Comparison of ENCODE assay signal across 22 cellular contexts in genomic region chr17:74670329-74670728, GRCh38. TPM values are rescaled to one million over a fixed set of nuclear protein-coding genes. Genes with fewer than 3 reads are reported as not detected.
"Had no signal": no experiment of that assay in that cellular context is flagged by ENCODE, and none has a peak within 500 bp of the region (broad histone marks: within the 10 kb centered on the region; RNA-seq: fewer than 3 reads in every experiment).

No MANE protein-coding gene starts in this region.

- H3K27ac ChIP-seq: ascending aorta, body of pancreas had no signal

- DNase-seq: activated CD4-positive, alpha-beta T cell treated with anti-CD3 and anti-CD28 coated beads for 4 hours; activated CD8-positive, alpha-beta memory T cell treated with anti-CD3 and anti-CD28 coated beads, Interleukin-2, amount 50 U/mL, for 4 hours; activated CD8-positive, alpha-beta T cell treated with anti-CD3 and anti-CD28 coated beads for 36 hours; activated naive CD4-positive, alpha-beta T cell treated with Interleukin-2 at 50 U/mL for 16 hours; activated naive CD8-positive, alpha-beta T cell treated with anti-CD3 and anti-CD28 coated beads, Interleukin-2, amount 50 U/mL, for 24 hours; activated T-cell treated with anti-CD3 and anti-CD28 coated beads, Interleukin-2, amount 50 U/mL, for 1 hour; amniotic stem cell; body of pancreas; NCI-H1092; NCI-H1417; NCI-H510A; NCI-H526 treated with DMSO at 0.1 percent for 48 hours; RPMI8226; T-helper 1 cell had no signal

- H3K27ac Mint-ChIP-seq: activated CD8-positive, alpha-beta T cell treated with anti-CD3 and anti-CD28 coated beads for 36 hours; activated naive CD4-positive, alpha-beta T cell treated with anti-CD3 and anti-CD28 coated beads, Interleukin-2, amount 50 U/mL, for 72 hours; activated naive CD8-positive, alpha-beta T cell treated with anti-CD3 and anti-CD28 coated beads, Interleukin-2, amount 50 U/mL, for 24 hours had no signal

- H3K9me3 ChIP-seq: ascending aorta, body of pancreas, SK-N-SH had no signal

- H3K36me3 ChIP-seq: ascending aorta had no signal

- H3K4me1 ChIP-seq: ascending aorta, body of pancreas had no signal

- H3K4me3 Mint-ChIP-seq: activated CD8-positive, alpha-beta T cell treated with anti-CD3 and anti-CD28 coated beads for 36 hours; activated naive CD8-positive, alpha-beta T cell treated with anti-CD3 and anti-CD28 coated beads, Interleukin-2, amount 50 U/mL, for 24 hours had no signal

- H3K4me1 Mint-ChIP-seq: activated naive CD8-positive, alpha-beta T cell treated with anti-CD3 and anti-CD28 coated beads, Interleukin-2, amount 50 U/mL, for 24 hours had no signal

- H3K9me3 Mint-ChIP-seq: activated CD8-positive, alpha-beta T cell treated with anti-CD3 and anti-CD28 coated beads for 36 hours; activated naive CD8-positive, alpha-beta T cell treated with anti-CD3 and anti-CD28 coated beads, Interleukin-2, amount 50 U/mL, for 24 hours had no signal

- H3K4me3 ChIP-seq: ascending aorta, body of pancreas had no signal

RNA-seq across cellular contexts. Expression of gene CD300LF, which starts 42.4 kb away (rescaled TPM):
- total RNA-seq: activated CD8-positive, alpha-beta T cell treated with anti-CD3 and anti-CD28 coated beads for 36 hours; activated naive CD4-positive, alpha-beta T cell treated with anti-CD3 and anti-CD28 coated beads, Interleukin-2, amount 50 U/mL, for 72 hours; ascending aorta; body of pancreas; bronchial epithelial cell; LHCN-M2; M059J; OCI-LY7; T-helper 2 cell treated with Interferon-gamma antibody and Interleukin-4, amounts not matched to agents 100 ng/mL and 5 ng/mL, for 36 hours had no signal

RNA-seq across cellular contexts. Expression of gene CD300E, which starts 46.8 kb away (rescaled TPM):
- total RNA-seq: activated CD8-positive, alpha-beta T cell treated with anti-CD3 and anti-CD28 coated beads for 36 hours; activated naive CD4-positive, alpha-beta T cell treated with anti-CD3 and anti-CD28 coated beads, Interleukin-2, amount 50 U/mL, for 72 hours; body of pancreas; bronchial epithelial cell; LHCN-M2; M059J; OCI-LY7; T-helper 2 cell treated with Interferon-gamma antibody and Interleukin-4, amounts not matched to agents 100 ng/mL and 5 ng/mL, for 36 hours had no signal
